Comparison of ENCODE assay signal across 9 cellular contexts in the genomic region with DNA sequence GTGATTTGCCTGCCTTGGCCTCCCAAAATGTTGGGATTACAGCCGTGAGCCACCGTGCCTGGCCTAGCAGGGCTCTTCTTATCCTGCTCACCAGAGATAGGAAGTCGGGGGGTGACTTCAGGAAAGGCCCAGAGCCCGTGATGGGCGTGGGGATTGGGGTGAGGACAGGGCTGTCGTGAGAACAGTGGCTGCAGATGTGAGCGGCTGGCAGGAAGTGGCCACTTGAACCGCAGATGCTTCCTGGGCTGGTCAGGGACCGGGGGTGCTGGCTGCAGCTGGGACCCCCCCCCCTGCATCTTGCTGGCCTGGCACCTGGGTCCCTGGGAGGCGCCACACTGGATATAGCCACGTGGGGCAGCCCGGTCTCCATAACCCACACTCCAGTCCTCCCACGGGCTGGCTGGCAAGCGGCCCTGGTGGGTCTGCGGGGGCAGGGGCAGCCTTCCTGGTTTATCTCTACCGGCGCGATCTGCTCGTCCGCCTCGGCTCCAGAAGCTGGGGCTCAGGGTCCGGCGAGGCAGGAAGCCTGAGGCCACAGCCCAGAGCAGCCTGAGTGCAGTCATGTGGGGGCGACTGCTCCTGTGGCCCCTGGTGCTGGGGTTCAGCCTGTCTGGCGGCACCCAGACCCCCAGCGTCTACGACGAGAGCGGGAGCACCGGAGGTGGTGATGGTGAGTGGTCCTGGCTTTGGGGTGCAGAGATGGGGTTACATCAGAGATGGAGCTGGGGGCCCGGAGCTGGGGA. TPM values are rescaled to one million over a fixed set of nuclear protein-coding genes. Genes with fewer than 3 reads are reported as not detected.
DNase-seq lines count a peak whose midpoint lies in the region; ATAC-seq and TF ChIP-seq lines count a peak whose summit lies in the region.
"Had no signal": no experiment of that assay in that cellular context is flagged by ENCODE, and none has a peak within 500 bp of the region (broad histone marks: within the 10 kb centered on the region; RNA-seq: fewer than 3 reads in every experiment).

A gene (plus strand): TSS at position 371 of the 743 bp plus-strand sequence. CDS start 191 bp downstream, at position 562.

- H3K4me3 ChIP-seq in right atrium auricular region (peak within 1 kb of the TSS in 1 of 2 donors; percentile 46), urinary bladder (ENCODE audit: low read depth, low read length) (peak within 1 kb of the TSS; percentile 5)

- 16% methylated on average over 31 of the region's 31 CpGs for WGBS in urinary bladder

- no peaks in the 10 kb centered on the region for H3K36me3 ChIP-seq in right atrium auricular region
- no peaks in the 10 kb centered on the region for H3K36me3 ChIP-seq in urinary bladder (ENCODE audit: insufficient read depth)

- H3K36me3 Mint-ChIP-seq in activated naive CD4-positive, alpha-beta T cell treated with anti-CD3 and anti-CD28 coated beads, Interleukin-2, amount 10 ng/mL, durations not matched to agents 7 days and 5 days = no peaks in the 10 kb centered on the region

- no peaks in the 10 kb centered on the region for H3K27me3 ChIP-seq in right atrium auricular region

- peak within 1 kb of the TSS; percentile 64 to 69 for H3K27ac ChIP-seq in right atrium auricular region
- H3K27ac ChIP-seq in urinary bladder (ENCODE audit: low read depth) = no peak within 1 kb of the TSS

- peaks cover 50% of the 10 kb centered on the region for H3K4me1 Mint-ChIP-seq in activated naive CD4-positive, alpha-beta T cell treated with anti-CD3 and anti-CD28 coated beads, Interleukin-2, amount 10 ng/mL, durations not matched to agents 7 days and 5 days

- CTCF ChIA-PET in activated naive CD4-positive, alpha-beta T cell treated with anti-CD3 and anti-CD28 coated beads, Interleukin-2, amount 10 ng/mL, durations not matched to agents 7 days and 5 days (lab: Charles Lee) = interaction anchor here (0.6 kb wide), 1 partner anchor 9 kb away, joined by 3 read pairs; no protein-coding TSS in a partner anchor

- H3K4me1 ChIP-seq in right atrium auricular region (peaks cover 0 to 38% of the 10 kb centered on the region in 2 donors), urinary bladder (ENCODE audit: insufficient read depth) (no peaks in the 10 kb centered on the region)

- no peak for TF ChIP-seq CTCF in right atrium auricular region (IDR thresholded peaks at IDR 0.05)

- no peaks in the 10 kb centered on the region for H3K9me3 ChIP-seq in right atrium auricular region

- peaks cover 56% of the 10 kb centered on the region for H3K27me3 Mint-ChIP-seq in activated naive CD4-positive, alpha-beta T cell treated with anti-CD3 and anti-CD28 coated beads, Interleukin-2, amount 10 ng/mL, durations not matched to agents 7 days and 5 days

- no peak within 1 kb of the TSS for H3K4me3 Mint-ChIP-seq in activated naive CD4-positive, alpha-beta T cell treated with anti-CD3 and anti-CD28 coated beads, Interleukin-2, amount 10 ng/mL, durations not matched to agents 7 days and 5 days

- no peak for ATAC-seq in GM18858 (IDR thresholded peaks at IDR 0.05; ENCODE audit: unreplicated experiment)
- no peak for ATAC-seq in HG02588 (IDR thresholded peaks at IDR 0.05; ENCODE audit: unreplicated experiment)

- no peaks in the 10 kb centered on the region for H3K9me3 Mint-ChIP-seq in activated naive CD4-positive, alpha-beta T cell treated with anti-CD3 and anti-CD28 coated beads, Interleukin-2, amount 10 ng/mL, durations not matched to agents 7 days and 5 days

- peak; percentile 39 for DNase-seq in activated naive CD4-positive, alpha-beta T cell treated with anti-CD3 and anti-CD28 coated beads, Interleukin-2, amount 10 ng/mL, durations not matched to agents 7 days and 5 days
- no peak for DNase-seq in activated naive CD4-positive, alpha-beta T cell treated with anti-CD3 and anti-CD28 coated beads, Interleukin-2, amount 50 U/mL, for 16 hours
- DNase-seq in RPMI8226 (peak; percentile 59), right atrium auricular region (ENCODE audit: low spot score) (peak; percentile 63), NCI-H1092 treated with DMSO at 0.1 percent for 48 hours (lab: John Stamatoyannopoulos, UW) (no peak)
- DNase-seq: DND-41 had no signal

- no peak within 1 kb of the TSS for H3K27ac Mint-ChIP-seq in activated naive CD4-positive, alpha-beta T cell treated with anti-CD3 and anti-CD28 coated beads, Interleukin-2, amount 10 ng/mL, durations not matched to agents 7 days and 5 days

RNA-seq across cellular contexts. Expression of the gene that starts here (rescaled TPM):
- total RNA-seq in right atrium auricular region (1 to 10 TPM; 5.9 to 6.4 TPM), urinary bladder (0.63 TPM)
- 5.4 TPM for polyA plus RNA-seq in urinary bladder

Comparison
In these comparisons a context has a peak if more than half of its experiments do, and no peak if none do; other contexts are left out.
1. DNase-seq: peak in activated naive CD4-positive, alpha-beta T cell treated with anti-CD3 and anti-CD28 coated beads, Interleukin-2, amount 10 ng/mL, durations not matched to agents 7 days and 5 days (single experiment), RPMI8226 (single experiment) and right atrium auricular region (single experiment); none in activated naive CD4-positive, alpha-beta T cell treated with anti-CD3 and anti-CD28 coated beads, Interleukin-2, amount 50 U/mL, for 16 hours (single experiment) and NCI-H1092 treated with DMSO at 0.1 percent for 48 hours (single experiment).